1 cellular context compared by ENCODE assay signal in the genomic region with DNA sequence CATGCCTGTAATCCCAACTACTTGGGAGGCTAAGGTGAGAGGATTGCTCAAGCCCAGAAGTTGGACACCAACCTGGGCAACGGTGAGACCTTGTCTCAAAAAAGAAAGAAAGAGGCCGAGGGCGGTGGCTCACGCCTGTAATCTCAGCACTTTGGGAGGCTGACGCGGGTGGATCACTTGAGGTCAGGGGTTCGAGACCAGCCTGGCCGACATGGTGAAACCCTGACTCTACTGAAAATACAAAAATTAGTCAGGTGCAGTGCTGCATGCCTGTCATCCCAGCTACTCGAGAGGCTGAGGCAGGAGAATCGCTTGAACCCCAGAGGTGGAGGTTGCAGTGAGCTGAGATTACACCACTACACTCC. TPM values are rescaled to one million over a fixed set of nuclear protein-coding genes. Genes with fewer than 3 reads are reported as not detected.
"Had no signal": no experiment of that assay in that cellular context is flagged by ENCODE, and none has a peak within 500 bp of the region (broad histone marks: within the 10 kb centered on the region; RNA-seq: fewer than 3 reads in every experiment).

No MANE protein-coding gene starts in this region.

RNA-seq across cellular contexts. Expression of gene SPATA25, which starts 13.3 kb away (rescaled TPM):
- polyA plus RNA-seq: naive thymus-derived CD4-positive, alpha-beta T cell had no signal
